In the genomic region with DNA sequence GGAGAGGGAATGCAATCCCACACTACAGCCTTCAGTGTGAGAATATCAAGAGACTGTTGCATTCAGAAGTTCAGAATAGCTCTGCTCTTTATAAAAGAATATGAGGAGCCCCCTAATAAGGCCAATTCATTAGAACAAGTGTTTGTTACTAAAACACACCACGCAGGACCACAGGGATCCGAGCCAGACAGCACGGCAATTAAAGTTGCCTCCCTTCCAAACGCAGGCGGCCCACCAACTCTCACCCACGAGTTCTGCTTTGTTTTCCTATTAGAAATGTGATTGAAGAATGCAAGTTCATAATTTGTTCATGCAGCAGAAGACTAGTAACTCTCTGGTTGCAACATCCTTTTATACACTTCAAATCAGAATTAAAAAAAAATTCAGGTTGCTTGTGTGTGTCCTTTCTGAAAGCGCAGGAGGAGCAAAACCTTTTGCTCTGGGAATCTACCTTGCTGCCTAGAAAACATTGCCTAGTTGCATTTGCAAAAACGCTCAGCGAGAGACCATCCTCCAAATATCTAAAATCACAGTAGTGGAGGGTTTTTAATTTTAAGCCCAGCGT, we compare ENCODE assay signal across 1 cellular context.
TF ChIP-seq lines count a peak whose summit lies in the region.

No MANE protein-coding gene starts in this region.

TF ChIP-seq in WTC11, 78 proteins besides CTCF, POLR2A, EP300 and RAD21 (continued from another document):
- TF ChIP-seq, protein P1, sequence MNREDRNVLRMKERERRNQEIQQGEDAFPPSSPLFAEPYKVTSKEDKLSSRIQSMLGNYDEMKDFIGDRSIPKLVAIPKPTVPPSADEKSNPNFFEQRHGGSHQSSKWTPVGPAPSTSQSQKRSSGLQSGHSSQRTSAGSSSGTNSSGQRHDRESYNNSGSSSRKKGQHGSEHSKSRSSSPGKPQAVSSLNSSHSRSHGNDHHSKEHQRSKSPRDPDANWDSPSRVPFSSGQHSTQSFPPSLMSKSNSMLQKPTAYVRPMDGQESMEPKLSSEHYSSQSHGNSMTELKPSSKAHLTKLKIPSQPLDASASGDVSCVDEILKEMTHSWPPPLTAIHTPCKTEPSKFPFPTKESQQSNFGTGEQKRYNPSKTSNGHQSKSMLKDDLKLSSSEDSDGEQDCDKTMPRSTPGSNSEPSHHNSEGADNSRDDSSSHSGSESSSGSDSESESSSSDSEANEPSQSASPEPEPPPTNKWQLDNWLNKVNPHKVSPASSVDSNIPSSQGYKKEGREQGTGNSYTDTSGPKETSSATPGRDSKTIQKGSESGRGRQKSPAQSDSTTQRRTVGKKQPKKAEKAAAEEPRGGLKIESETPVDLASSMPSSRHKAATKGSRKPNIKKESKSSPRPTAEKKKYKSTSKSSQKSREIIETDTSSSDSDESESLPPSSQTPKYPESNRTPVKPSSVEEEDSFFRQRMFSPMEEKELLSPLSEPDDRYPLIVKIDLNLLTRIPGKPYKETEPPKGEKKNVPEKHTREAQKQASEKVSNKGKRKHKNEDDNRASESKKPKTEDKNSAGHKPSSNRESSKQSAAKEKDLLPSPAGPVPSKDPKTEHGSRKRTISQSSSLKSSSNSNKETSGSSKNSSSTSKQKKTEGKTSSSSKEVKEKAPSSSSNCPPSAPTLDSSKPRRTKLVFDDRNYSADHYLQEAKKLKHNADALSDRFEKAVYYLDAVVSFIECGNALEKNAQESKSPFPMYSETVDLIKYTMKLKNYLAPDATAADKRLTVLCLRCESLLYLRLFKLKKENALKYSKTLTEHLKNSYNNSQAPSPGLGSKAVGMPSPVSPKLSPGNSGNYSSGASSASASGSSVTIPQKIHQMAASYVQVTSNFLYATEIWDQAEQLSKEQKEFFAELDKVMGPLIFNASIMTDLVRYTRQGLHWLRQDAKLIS (CRISPR knock-in tag; IDR thresholded peaks at IDR 0.05; ENCODE audit: borderline replicate concordance), result no peak
- TF ChIP-seq, protein P2, sequence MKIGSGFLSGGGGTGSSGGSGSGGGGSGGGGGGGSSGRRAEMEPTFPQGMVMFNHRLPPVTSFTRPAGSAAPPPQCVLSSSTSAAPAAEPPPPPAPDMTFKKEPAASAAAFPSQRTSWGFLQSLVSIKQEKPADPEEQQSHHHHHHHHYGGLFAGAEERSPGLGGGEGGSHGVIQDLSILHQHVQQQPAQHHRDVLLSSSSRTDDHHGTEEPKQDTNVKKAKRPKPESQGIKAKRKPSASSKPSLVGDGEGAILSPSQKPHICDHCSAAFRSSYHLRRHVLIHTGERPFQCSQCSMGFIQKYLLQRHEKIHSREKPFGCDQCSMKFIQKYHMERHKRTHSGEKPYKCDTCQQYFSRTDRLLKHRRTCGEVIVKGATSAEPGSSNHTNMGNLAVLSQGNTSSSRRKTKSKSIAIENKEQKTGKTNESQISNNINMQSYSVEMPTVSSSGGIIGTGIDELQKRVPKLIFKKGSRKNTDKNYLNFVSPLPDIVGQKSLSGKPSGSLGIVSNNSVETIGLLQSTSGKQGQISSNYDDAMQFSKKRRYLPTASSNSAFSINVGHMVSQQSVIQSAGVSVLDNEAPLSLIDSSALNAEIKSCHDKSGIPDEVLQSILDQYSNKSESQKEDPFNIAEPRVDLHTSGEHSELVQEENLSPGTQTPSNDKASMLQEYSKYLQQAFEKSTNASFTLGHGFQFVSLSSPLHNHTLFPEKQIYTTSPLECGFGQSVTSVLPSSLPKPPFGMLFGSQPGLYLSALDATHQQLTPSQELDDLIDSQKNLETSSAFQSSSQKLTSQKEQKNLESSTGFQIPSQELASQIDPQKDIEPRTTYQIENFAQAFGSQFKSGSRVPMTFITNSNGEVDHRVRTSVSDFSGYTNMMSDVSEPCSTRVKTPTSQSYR (CRISPR knock-in tag; IDR thresholded peaks at IDR 0.05), result no peak
